8 cellular contexts compared by ENCODE assay signal in genomic region chr3:120742198-120743080, GRCh38. TPM values are rescaled to one million over a fixed set of nuclear protein-coding genes. Genes with fewer than 3 reads are reported as not detected.
DNase-seq lines count a peak whose midpoint lies in the region; ATAC-seq and TF ChIP-seq lines count a peak whose summit lies in the region.

GTF2E1 (plus strand) TSS chr3:120742744; CDS start chr3:120750553, 7,809 bp downstream.
RABL3 (minus strand) TSS chr3:120742516; CDS start chr3:120742507, 9 bp downstream.

- no peaks in the 10 kb centered on the region for H3K4me1 ChIP-seq in colonic mucosa

- intact Hi-C loops in activated CD4-positive, alpha-beta T cell treated with anti-CD3 and anti-CD28 coated beads, Interleukin-2, amount 10 ng/mL, durations not matched to agents 24 days and 14 days (cut with micrococcal nuclease) = loop anchor here (1.0 to 2.0 kb wide), 6 partner anchors 32 to 648 kb away; partner anchors contain the start of genes GSK3B and NDUFB4
- intact Hi-C loops in colonic mucosa (cut with DNase I) = loop anchor here (5.0 to 10.0 kb wide), 2 partner anchors 52 to 145 kb away; partner anchors contain the start of gene NDUFB4

- ATAC-seq in GM19324 (IDR thresholded peaks at IDR 0.05; ENCODE audit: low FRiP score, unreplicated experiment) = peak; percentile 100
- ATAC-seq in HG03469 (IDR thresholded peaks at IDR 0.05; ENCODE audit: unreplicated experiment) = peak; percentile 96

- H3K36me3 ChIP-seq in BJ (ENCODE audit: control insufficient read depth, insufficient read depth, low read length) (peaks cover 3% of the 10 kb centered on the region), colonic mucosa (no peaks in the 10 kb centered on the region)

- H3K9me3 ChIP-seq in colonic mucosa = no peaks in the 10 kb centered on the region

- peaks cover 23% of the 10 kb centered on the region for H3K36me3 Mint-ChIP-seq in activated CD4-positive, alpha-beta T cell treated with anti-CD3 and anti-CD28 coated beads, Interleukin-2, amount 10 ng/mL, durations not matched to agents 24 days and 14 days (ENCODE audit: low read depth)

- TF ChIP-seq CTCF in BJ (IDR thresholded peaks at IDR 0.05; ENCODE audit: insufficient read depth, low read depth, low read length) (no peak), colonic mucosa (IDR thresholded peaks at IDR 0.05) (no peak)

- peaks cover 25% of the 10 kb centered on the region for H3K4me1 Mint-ChIP-seq in activated CD4-positive, alpha-beta T cell treated with anti-CD3 and anti-CD28 coated beads, Interleukin-2, amount 10 ng/mL, durations not matched to agents 24 days and 14 days

- H3K27ac Mint-ChIP-seq in activated CD4-positive, alpha-beta T cell treated with anti-CD3 and anti-CD28 coated beads, Interleukin-2, amount 10 ng/mL, durations not matched to agents 24 days and 14 days = peak within 1 kb of the TSS; percentile 98

- H3K9me3 Mint-ChIP-seq in activated CD4-positive, alpha-beta T cell treated with anti-CD3 and anti-CD28 coated beads, Interleukin-2, amount 10 ng/mL, durations not matched to agents 24 days and 14 days = no peaks in the 10 kb centered on the region

- H3K27me3 Mint-ChIP-seq in activated CD4-positive, alpha-beta T cell treated with anti-CD3 and anti-CD28 coated beads, Interleukin-2, amount 10 ng/mL, durations not matched to agents 24 days and 14 days = peaks cover 2% of the 10 kb centered on the region

- peak within 1 kb of the TSS; percentile 91 for H3K27ac ChIP-seq in colonic mucosa
- peak within 1 kb of the TSS; percentile 97 for H3K27ac ChIP-seq in layer of hippocampus (ENCODE audit: low read depth, low read length)

- no peaks in the 10 kb centered on the region for H3K27me3 ChIP-seq in BJ (ENCODE audit: control insufficient read depth, insufficient read depth, low read length)
- no peaks in the 10 kb centered on the region for H3K27me3 ChIP-seq in colonic mucosa
- no peaks in the 10 kb centered on the region for H3K27me3 ChIP-seq in layer of hippocampus (ENCODE audit: control insufficient read depth, insufficient read depth, low read length)

- H3K9ac ChIP-seq in colonic mucosa (ENCODE audit: low read depth in 2 of 2, low read length in 2 of 2) = peak within 1 kb of the TSS; percentile 89 to 93

- CTCF ChIA-PET in BJ (lab: Yijun Ruan, JAX) = interaction anchor here (0.6 to 2.4 kb wide), 2 partner anchors 52 to 175 kb away, joined by 4 to 9 read pairs; no protein-coding TSS in a partner anchor

- DNase-seq in BJ (ENCODE audit: low read depth) (peak; percentile 99), NCI-H526 treated with DMSO at 0.1 percent for 48 hours (lab: John Stamatoyannopoulos, UW) (peak; percentile 100), colonic mucosa (peak; percentile 99)
- DNase-seq in activated CD4-positive, alpha-beta T cell treated with anti-CD3 and anti-CD28 coated beads, Interleukin-2, amount 10 ng/mL, durations not matched to agents 24 days and 14 days = peak; percentile 99
- DNase-seq in stimulated activated CD4-positive, alpha-beta T cell treated with anti-CD3 and anti-CD28 coated beads, Interleukin-1b, Interleukin-23, amount 100 ng/mL, for 4 hours (ENCODE audit: low read depth in 2 of 2) = peak; percentile 84 to 93

- H3K4me3 ChIP-seq in BJ (ENCODE audit: low read depth, low read length) (peak within 1 kb of the TSS; percentile 71), colonic mucosa (peak within 1 kb of the TSS; percentile 93)

- POLR2A ChIA-PET in BJ (lab: Charles Lee) = interaction anchor here (1.4 kb wide), 1 partner anchor 146 kb away, joined by 5 read pairs; the partner anchor contains the start of gene NDUFB4

- peak within 1 kb of the TSS; percentile 97 for H3K4me3 Mint-ChIP-seq in activated CD4-positive, alpha-beta T cell treated with anti-CD3 and anti-CD28 coated beads, Interleukin-2, amount 10 ng/mL, durations not matched to agents 24 days and 14 days

RNA-seq across cellular contexts. Expression of gene GTF2E1, which starts in this region (rescaled TPM):
- 8.1 and 11.0 TPM in 2 replicates for polyA plus RNA-seq in BJ (2011; rRNA removed)
- 13.5 and 17.1 TPM in 2 replicates for polyA minus RNA-seq in BJ (2011; rRNA and poly(A)+ RNA removed)
- 25.9 and 27.8 TPM in 2 replicates for total RNA-seq in activated CD4-positive, alpha-beta T cell treated with anti-CD3 and anti-CD28 coated beads, Interleukin-2, amount 10 ng/mL, durations not matched to agents 24 days and 14 days
- 10 to 100 TPM; 15.2 to 17.9 TPM for total RNA-seq in colonic mucosa

RNA-seq across cellular contexts. Expression of gene RABL3, which starts in this region (rescaled TPM):
- polyA plus RNA-seq in BJ (2011; rRNA removed) = 2.6 and 5.8 TPM in 2 replicates
- 2.2 and 2.7 TPM in 2 replicates for polyA minus RNA-seq in BJ (2011; rRNA and poly(A)+ RNA removed)
- total RNA-seq in activated CD4-positive, alpha-beta T cell treated with anti-CD3 and anti-CD28 coated beads, Interleukin-2, amount 10 ng/mL, durations not matched to agents 24 days and 14 days = 27.6 and 29.3 TPM in 2 replicates
- total RNA-seq in colonic mucosa = 10 to 100 TPM; 25.5 to 30.5 TPM

Comparison
In these comparisons a context has a peak if more than half of its experiments do, and no peak if none do; other contexts are left out.
1. Peak in every context shown above with its lines: DNase-seq, ATAC-seq, H3K4me3 ChIP-seq and H3K27ac ChIP-seq.